19 cellular contexts compared by ENCODE assay signal in the genomic region with DNA sequence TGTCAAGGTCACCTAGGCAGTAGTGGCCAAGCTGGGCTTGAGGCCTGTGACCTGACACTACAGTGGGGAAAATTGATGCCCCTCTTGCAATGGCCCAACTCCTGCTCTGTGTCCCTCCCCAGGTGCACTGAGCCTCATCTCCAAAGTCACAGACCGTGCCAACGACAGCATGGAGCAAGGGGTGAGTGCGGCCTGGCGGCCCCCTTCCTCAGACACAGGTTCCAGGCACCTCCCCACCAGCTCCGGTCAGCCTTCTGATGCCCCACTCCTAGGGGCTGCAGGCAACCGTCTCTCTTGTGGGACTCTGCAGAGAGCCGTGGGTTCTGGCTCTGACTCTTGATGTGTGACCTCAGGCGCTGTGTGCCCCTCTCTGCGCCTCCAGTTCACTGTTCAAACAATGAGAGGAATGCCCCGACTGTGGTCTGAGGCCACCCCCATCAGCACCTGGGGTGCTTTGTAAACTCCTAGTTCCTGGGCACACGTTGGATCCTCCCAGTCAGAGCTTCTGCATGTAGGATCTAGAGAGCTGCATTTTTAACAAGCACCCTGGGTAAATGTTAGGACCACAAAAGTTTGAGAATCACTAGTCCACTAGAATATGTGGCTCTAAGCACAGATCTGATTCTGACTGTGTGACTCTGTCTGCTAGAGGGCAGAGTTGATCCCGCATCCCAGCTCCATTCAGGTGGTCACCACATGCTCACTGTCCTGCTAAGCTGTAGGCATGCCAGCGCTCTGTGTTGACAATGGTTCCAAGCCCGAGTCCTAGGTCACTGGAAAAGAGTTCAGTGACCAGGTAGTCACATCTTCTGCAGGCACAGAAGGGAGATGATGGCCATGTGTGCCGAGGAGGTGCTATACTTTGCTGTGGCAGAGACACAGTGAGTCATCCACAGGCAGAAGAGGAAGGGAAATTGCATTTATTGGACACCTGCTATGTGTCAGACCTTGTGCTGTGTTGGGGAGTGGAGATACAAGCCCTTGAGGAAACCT. TPM values are rescaled to one million over a fixed set of nuclear protein-coding genes. Genes with fewer than 3 reads are reported as not detected.
DNase-seq lines count a peak whose midpoint lies in the region; ATAC-seq and TF ChIP-seq lines count a peak whose summit lies in the region.
"Had no signal": no experiment of that assay in that cellular context is flagged by ENCODE, and none has a peak within 500 bp of the region (broad histone marks: within the 10 kb centered on the region; RNA-seq: fewer than 3 reads in every experiment).

No MANE protein-coding gene starts in this region.

- TF ChIP-seq RAD21 in HCT116 (IDR thresholded peaks at IDR 0.05; ENCODE audit: low read depth): no peak

- no peak overlapping the region for H3K4me3 ChIP-seq in HCT116 (replicated peaks in 1 of 2; ENCODE audit: low read depth in 1 of 2, low read length in 2 of 2)
- no peak overlapping the region for H3K4me3 ChIP-seq in NB4 (ENCODE audit: low read depth, low read length)
- no peak overlapping the region for H3K4me3 ChIP-seq in neural progenitor cell
- H3K4me3 ChIP-seq: thyroid gland had no signal

- TF ChIP-seq CTCF in HCT116 (IDR thresholded peaks at IDR 0.05 in 2 of 3, conservative IDR thresholded peaks at IDR 0.05 in 1 of 3; ENCODE audit: borderline replicate concordance in 1 of 3, insufficient read depth in 1 of 3, low read depth in 2 of 3, low read length in 2 of 3): no peak
- TF ChIP-seq CTCF in NB4 (IDR thresholded peaks at IDR 0.05; ENCODE audit: low read depth, low read length): no peak
- peak; percentile 5 for TF ChIP-seq CTCF in neural progenitor cell (IDR thresholded peaks at IDR 0.05)

- H3K9me2 ChIP-seq in HCT116 (ENCODE audit: insufficient read depth): no peaks in the 10 kb centered on the region

- intact Hi-C loops in HCT116 (cut with micrococcal nuclease): no loop called here

- POLR2A ChIA-PET in HCT116 (lab: Charles Lee): no interaction called here

- RAD21 ChIA-PET in HCT116 (lab: Charles Lee; ENCODE audit: low non-redundant PET in 1 of 2, low total read pairs in 2 of 2, uncharacterized antibody in 2 of 2, unreplicated experiment in 2 of 2): no interaction called here

- H3K27me3 ChIP-seq in HCT116 (ENCODE audit: insufficient read depth, low read length): peaks cover 7% of the 10 kb centered on the region; the same call in 1 of the 2 replicates
- H3K27me3 ChIP-seq in neural progenitor cell: no peaks in the 10 kb centered on the region
- H3K27me3 ChIP-seq: thyroid gland had no signal

- no peaks in the 10 kb centered on the region for H3K79me2 ChIP-seq in HCT116 (ENCODE audit: insufficient read depth, low read length)
- no peaks in the 10 kb centered on the region for H3K79me2 ChIP-seq in neural progenitor cell (ENCODE audit: low read depth)

- H3K27ac Mint-ChIP-seq in neural progenitor cell: no peak overlapping the region
- H3K27ac Mint-ChIP-seq: activated CD4-positive, alpha-beta memory T cell treated with anti-CD3 and anti-CD28 coated beads for 36 hours; brain; CD14-positive monocyte; stimulated activated naive CD8-positive, alpha-beta T cell treated with anti-CD3 and anti-CD28 coated beads, Interleukin-15, Interleukin-2, amounts not matched to agents 100 ng/mL and 50 ng/mL, for 24 hours had no signal

- H3K36me3 Mint-ChIP-seq in neural progenitor cell: no peaks in the 10 kb centered on the region
- H3K36me3 Mint-ChIP-seq: CD14-positive monocyte had no signal

- no peaks in the 10 kb centered on the region for H3K4me1 ChIP-seq in HCT116 (ENCODE audit: control insufficient read depth in 1 of 2, insufficient read depth in 2 of 2, low read length in 2 of 2)
- H3K4me1 ChIP-seq in neural progenitor cell: peaks cover 13% of the 10 kb centered on the region
- H3K4me1 ChIP-seq: thyroid gland had no signal

- CTCF ChIA-PET in HCT116 (lab: Charles Lee): no interaction called here

- no peaks in the 10 kb centered on the region for H4K20me1 ChIP-seq in HCT116 (ENCODE audit: insufficient read depth)
- no peaks in the 10 kb centered on the region for H4K20me1 ChIP-seq in neural progenitor cell (ENCODE audit: low read depth)

- no peak overlapping the region for H3K9ac ChIP-seq in HCT116 (ENCODE audit: low read length)
- H3K9ac ChIP-seq in neural progenitor cell: no peak overlapping the region

- no peak overlapping the region for H2AFZ ChIP-seq in HCT116 (ENCODE audit: low read depth, low read length, poor library complexity, severe bottlenecking)
- H2AFZ ChIP-seq in neural progenitor cell (replicated peaks): no peak overlapping the region

- peaks cover 2% of the 10 kb centered on the region for H3K27me3 Mint-ChIP-seq in neural progenitor cell (ENCODE audit: insufficient read depth, low read depth)
- H3K27me3 Mint-ChIP-seq: stimulated activated naive CD8-positive, alpha-beta T cell treated with anti-CD3 and anti-CD28 coated beads, Interleukin-15, Interleukin-2, amounts not matched to agents 100 ng/mL and 50 ng/mL, for 24 hours had no signal

- peaks cover 8% of the 10 kb centered on the region for H3K9me3 Mint-ChIP-seq in neural progenitor cell

- ATAC-seq in HCT116 (peak; percentile 28), esophagus mucosa (peak; percentile 31), HG03342 (IDR thresholded peaks at IDR 0.05; ENCODE audit: unreplicated experiment) (no peak)

- H3K27ac ChIP-seq in HCT116 (ENCODE audit: low read depth, low read length) (no peak overlapping the region), neural progenitor cell (no peak overlapping the region)
- H3K27ac ChIP-seq: epithelial cell of prostate, thyroid gland had no signal

- H3K9me3 ChIP-seq in HCT116 (ENCODE audit: control insufficient read depth in 1 of 2, insufficient read depth in 1 of 2, low read depth in 1 of 2, low read length in 2 of 2) (peaks cover 3 to 13% of the 10 kb centered on the region in 2 experiments; a peak in 1 of 4 replicates), neural progenitor cell (ENCODE audit: low read depth) (no peaks in the 10 kb centered on the region)
- H3K9me3 ChIP-seq: thyroid gland had no signal

- DNase-seq in HCT116 (ENCODE audit: low read depth, low spot score) (no peak), NB4 (ENCODE audit: low read depth) (peak; percentile 36), neural progenitor cell (ENCODE audit: low spot score) (no peak), NCI-H2029 (lab: John Stamatoyannopoulos, UW) (no peak)
- no peak for DNase-seq in stimulated activated CD4-positive, alpha-beta T cell treated with anti-CD3 and anti-CD28 coated beads, Interleukin-2, amount 100 ng/mL, for 24 hours
- DNase-seq: activated CD4-positive, alpha-beta memory T cell treated with anti-CD3 and anti-CD28 coated beads for 36 hours; activated CD4-positive, CD25-positive, alpha-beta regulatory T cell; activated gamma-delta T cell; naive B cell; NCI-H1436; stimulated activated CD4-positive, alpha-beta T cell treated with anti-CD3 and anti-CD28 coated beads, Interleukin-4, amount 100 ng/mL, for 24 hours; T-helper 9 cell; thyroid gland had no signal

- H3K4me1 Mint-ChIP-seq in neural progenitor cell: peaks cover 6% of the 10 kb centered on the region
- H3K4me1 Mint-ChIP-seq: brain, naive B cell had no signal

- no peaks in the 10 kb centered on the region for H3F3A ChIP-seq in neural progenitor cell (ENCODE audit: low read depth)

- TF ChIP-seq POLR2A in HCT116 (IDR thresholded peaks at IDR 0.05; ENCODE audit: borderline replicate concordance, extremely low read depth, insufficient read depth, insufficient read length) (no peak), NB4 (IDR thresholded peaks at IDR 0.05; ENCODE audit: extremely low read depth, insufficient read length) (no peak)

- no TSS peak for BruUV-seq in HCT116 (replicated peaks; lab: Mats Ljungman, UMichigan)

- H3K4me2 ChIP-seq in HCT116 (ENCODE audit: low read length): no peak overlapping the region
- H3K4me2 ChIP-seq in neural progenitor cell: no peak overlapping the region

- H3K36me3 ChIP-seq in HCT116 (ENCODE audit: control insufficient read depth in 1 of 2, insufficient read depth in 2 of 2, low read length in 2 of 2): no peaks in the 10 kb centered on the region
- H3K36me3 ChIP-seq in neural progenitor cell: no peaks in the 10 kb centered on the region
- H3K36me3 ChIP-seq: thyroid gland had no signal

- H3K4me3 Mint-ChIP-seq in neural progenitor cell: no peak overlapping the region
- H3K4me3 Mint-ChIP-seq: activated CD4-positive, alpha-beta memory T cell treated with anti-CD3 and anti-CD28 coated beads for 36 hours; CD14-positive monocyte; stimulated activated naive CD8-positive, alpha-beta T cell treated with anti-CD3 and anti-CD28 coated beads, Interleukin-15, Interleukin-2, amounts not matched to agents 100 ng/mL and 50 ng/mL, for 24 hours had no signal

TF ChIP-seq in HCT116, 20 proteins besides CTCF, POLR2A, EP300 and RAD21:
- TF ChIP-seq, protein P1, sequence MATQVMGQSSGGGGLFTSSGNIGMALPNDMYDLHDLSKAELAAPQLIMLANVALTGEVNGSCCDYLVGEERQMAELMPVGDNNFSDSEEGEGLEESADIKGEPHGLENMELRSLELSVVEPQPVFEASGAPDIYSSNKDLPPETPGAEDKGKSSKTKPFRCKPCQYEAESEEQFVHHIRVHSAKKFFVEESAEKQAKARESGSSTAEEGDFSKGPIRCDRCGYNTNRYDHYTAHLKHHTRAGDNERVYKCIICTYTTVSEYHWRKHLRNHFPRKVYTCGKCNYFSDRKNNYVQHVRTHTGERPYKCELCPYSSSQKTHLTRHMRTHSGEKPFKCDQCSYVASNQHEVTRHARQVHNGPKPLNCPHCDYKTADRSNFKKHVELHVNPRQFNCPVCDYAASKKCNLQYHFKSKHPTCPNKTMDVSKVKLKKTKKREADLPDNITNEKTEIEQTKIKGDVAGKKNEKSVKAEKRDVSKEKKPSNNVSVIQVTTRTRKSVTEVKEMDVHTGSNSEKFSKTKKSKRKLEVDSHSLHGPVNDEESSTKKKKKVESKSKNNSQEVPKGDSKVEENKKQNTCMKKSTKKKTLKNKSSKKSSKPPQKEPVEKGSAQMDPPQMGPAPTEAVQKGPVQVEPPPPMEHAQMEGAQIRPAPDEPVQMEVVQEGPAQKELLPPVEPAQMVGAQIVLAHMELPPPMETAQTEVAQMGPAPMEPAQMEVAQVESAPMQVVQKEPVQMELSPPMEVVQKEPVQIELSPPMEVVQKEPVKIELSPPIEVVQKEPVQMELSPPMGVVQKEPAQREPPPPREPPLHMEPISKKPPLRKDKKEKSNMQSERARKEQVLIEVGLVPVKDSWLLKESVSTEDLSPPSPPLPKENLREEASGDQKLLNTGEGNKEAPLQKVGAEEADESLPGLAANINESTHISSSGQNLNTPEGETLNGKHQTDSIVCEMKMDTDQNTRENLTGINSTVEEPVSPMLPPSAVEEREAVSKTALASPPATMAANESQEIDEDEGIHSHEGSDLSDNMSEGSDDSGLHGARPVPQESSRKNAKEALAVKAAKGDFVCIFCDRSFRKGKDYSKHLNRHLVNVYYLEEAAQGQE (IDR thresholded peaks at IDR 0.05; ENCODE audit: low read depth): no peak

RNA-seq across cellular contexts. Expression of a gene that starts 46.2 kb away (rescaled TPM):
- total RNA-seq in HCT116 (2021; ENCODE audit: unreplicated experiment) (45.0 TPM), esophagus mucosa (19.2 TPM), neural progenitor cell (ENCODE audit: low replicate concordance) (35.6 and 57.3 TPM in 2 replicates)
- polyA plus RNA-seq in HCT116 (2012): 21.2 and 25.6 TPM in 2 replicates
